ENCODE assay signal across 12 cellular contexts in the genomic region with DNA sequence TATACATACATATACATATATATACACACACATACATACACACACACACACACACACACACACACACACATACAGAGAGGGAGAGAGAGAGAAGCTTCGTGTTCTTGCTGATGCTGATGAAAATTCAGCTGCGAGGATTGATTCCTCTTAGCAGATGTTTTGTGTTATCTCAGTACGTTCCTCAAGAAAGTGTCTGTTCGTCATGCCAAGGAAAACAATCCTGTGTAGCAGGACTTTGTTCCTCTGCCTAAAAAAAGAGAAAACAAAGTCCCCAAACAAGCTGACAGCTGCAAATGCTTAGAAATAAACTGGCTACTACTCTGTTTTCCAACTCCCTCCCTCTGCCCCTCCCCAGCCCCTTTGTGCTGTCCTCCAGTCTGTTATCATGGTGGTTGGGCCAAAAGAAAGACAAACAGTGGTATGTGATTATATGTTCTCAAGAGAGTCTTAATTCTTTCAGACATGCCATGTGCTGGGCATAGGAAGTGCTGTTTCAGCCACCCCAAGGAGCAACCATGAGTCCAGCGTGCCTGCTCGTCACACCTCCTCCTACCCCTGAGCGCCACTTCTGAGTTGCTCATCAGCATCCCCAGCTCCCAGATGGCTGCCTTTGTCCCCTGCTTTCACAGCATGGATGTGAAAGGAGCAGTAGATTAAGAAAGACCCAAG.
DNase-seq lines count a peak whose midpoint lies in the region; ATAC-seq and TF ChIP-seq lines count a peak whose summit lies in the region.
"Had no signal": no experiment of that assay in that cellular context is flagged by ENCODE, and none has a peak within 500 bp of the region (broad histone marks: within the 10 kb centered on the region; RNA-seq: fewer than 3 reads in every experiment).

No MANE protein-coding gene starts in this region.

- TF ChIP-seq CTCF in activated B cell treated with CpG ODN at 0.5 μM for 24 hours (IDR thresholded peaks at IDR 0.05) = no peak

- ATAC-seq in activated B cell treated with CpG ODN at 0.5 μM for 24 hours (ENCODE audit: low read depth) (no peak), left cardiac atrium (peak; percentile 41 to 75), HG03342 (IDR thresholded peaks at IDR 0.05; ENCODE audit: unreplicated experiment) (no peak), HG03354 (IDR thresholded peaks at IDR 0.05; ENCODE audit: poor library complexity, severe bottlenecking, unreplicated experiment) (no peak)

- CTCF ChIA-PET in activated B cell treated with CpG ODN at 0.5 μM for 24 hours (lab: Charles Lee) = interaction anchor here (1.0 to 1.3 kb wide), 2 partner anchors 115 to 161 kb away, joined by 3 read pairs; partner anchors contain the start of gene MOB3B

- peaks cover 7% of the 10 kb centered on the region for H3K4me1 ChIP-seq in ACC112 (ENCODE audit: control insufficient read depth, insufficient read depth, low read length, unreplicated experiment)

- H3K4me3 ChIP-seq in ACC112 (ENCODE audit: low read depth, low read length) = peak overlapping the region; percentile 50; the same call in 1 of the 2 replicates

- H3K27ac ChIP-seq in ACC112 (ENCODE audit: low read depth, low read length) = no peak overlapping the region
- H3K27ac ChIP-seq: neutrophil had no signal

- H3K27me3 ChIP-seq in ACC112 (ENCODE audit: insufficient read depth, low read length) = peaks cover 36% of the 10 kb centered on the region; the same call in 1 of the 2 replicates
- H3K27me3 ChIP-seq: neutrophil had no signal

- H2AFZ ChIP-seq in ACC112 (ENCODE audit: low read length, unreplicated experiment) = peak overlapping the region; percentile 37

- no peaks in the 10 kb centered on the region for H3K9me3 Mint-ChIP-seq in activated B cell treated with CpG ODN at 0.5 μM for 24 hours
- H3K9me3 Mint-ChIP-seq: central memory CD8-positive, alpha-beta T cell had no signal

- intact Hi-C loops in activated B cell treated with CpG ODN at 0.5 μM for 24 hours (cut with micrococcal nuclease) = loop anchor here (5.0 kb wide), 1 partner anchor 74 kb away; no protein-coding TSS in a partner anchor
- intact Hi-C loops in left cardiac atrium (cut with DNase I) = no loop called here
- intact Hi-C loops in posterior cingulate gyrus (cut with DNase I) = loop anchor here (5.0 kb wide), 1 partner anchor 59 kb away; no protein-coding TSS in a partner anchor

- H3K79me2 ChIP-seq in ACC112 (ENCODE audit: control insufficient read depth, insufficient read depth, low read length, unreplicated experiment) = no peaks in the 10 kb centered on the region

- POLR2A ChIA-PET in activated B cell treated with CpG ODN at 0.5 μM for 24 hours (lab: Charles Lee) = interaction anchor here (1.0 to 4.9 kb wide), 4 partner anchors 9 to 161 kb away, joined by 3 to 37 read pairs (median 4); partner anchors contain the start of gene MOB3B

- no peak overlapping the region for H3K4me3 Mint-ChIP-seq in activated B cell treated with CpG ODN at 0.5 μM for 24 hours
- H3K4me3 Mint-ChIP-seq: central memory CD8-positive, alpha-beta T cell had no signal

- DNase-seq in activated B cell treated with CpG ODN at 0.5 μM for 24 hours (no peak), left cardiac atrium (no peak), posterior cingulate gyrus (peak in 8 of 10 donors; percentile 33 to 92 (median 60)), glomerular visceral epithelial cell (ENCODE audit: extremely low spot score) (no peak), DMS79 treated with DMSO at 0.1 percent for 48 hours (lab: John Stamatoyannopoulos, UW) (no peak)
- DNase-seq: activated CD8-positive, alpha-beta memory T cell treated with anti-CD3 and anti-CD28 coated beads, Interleukin-2, amount 50 U/mL, for 4 hours; HCEC 1CT had no signal

- peak overlapping the region; percentile 12 for H3K27ac Mint-ChIP-seq in activated B cell treated with CpG ODN at 0.5 μM for 24 hours

- peaks cover 73% of the 10 kb centered on the region for H3K4me1 Mint-ChIP-seq in activated B cell treated with CpG ODN at 0.5 μM for 24 hours
- H3K4me1 Mint-ChIP-seq: central memory CD8-positive, alpha-beta T cell had no signal

- no peaks in the 10 kb centered on the region for H3K36me3 ChIP-seq in ACC112 (ENCODE audit: insufficient read depth, low read length)
- H3K36me3 ChIP-seq: neutrophil had no signal

- H3K36me3 Mint-ChIP-seq in activated B cell treated with CpG ODN at 0.5 μM for 24 hours (ENCODE audit: low read depth) = no peaks in the 10 kb centered on the region

- H3K27me3 Mint-ChIP-seq in activated B cell treated with CpG ODN at 0.5 μM for 24 hours = no peaks in the 10 kb centered on the region
- H3K27me3 Mint-ChIP-seq: central memory CD8-positive, alpha-beta T cell had no signal

Comparison
In these comparisons a context has a peak if more than half of its experiments do, and no peak if none do; other contexts are left out.
1. ATAC-seq: peak in left cardiac atrium (2 of 2); none in activated B cell treated with CpG ODN at 0.5 μM for 24 hours (single experiment), HG03342 (single experiment) and HG03354 (single experiment).
2. DNase-seq: peak in posterior cingulate gyrus (8 of 10); none in activated B cell treated with CpG ODN at 0.5 μM for 24 hours (single experiment), left cardiac atrium (single experiment), glomerular visceral epithelial cell (single experiment) and DMS79 treated with DMSO at 0.1 percent for 48 hours (single experiment).
3. intact Hi-C loops: an anchor here in activated B cell treated with CpG ODN at 0.5 μM for 24 hours (5.0 kb wide) and posterior cingulate gyrus (5.0 kb wide); none called in left cardiac atrium.